30 cellular contexts compared by ENCODE assay signal in the genomic region with DNA sequence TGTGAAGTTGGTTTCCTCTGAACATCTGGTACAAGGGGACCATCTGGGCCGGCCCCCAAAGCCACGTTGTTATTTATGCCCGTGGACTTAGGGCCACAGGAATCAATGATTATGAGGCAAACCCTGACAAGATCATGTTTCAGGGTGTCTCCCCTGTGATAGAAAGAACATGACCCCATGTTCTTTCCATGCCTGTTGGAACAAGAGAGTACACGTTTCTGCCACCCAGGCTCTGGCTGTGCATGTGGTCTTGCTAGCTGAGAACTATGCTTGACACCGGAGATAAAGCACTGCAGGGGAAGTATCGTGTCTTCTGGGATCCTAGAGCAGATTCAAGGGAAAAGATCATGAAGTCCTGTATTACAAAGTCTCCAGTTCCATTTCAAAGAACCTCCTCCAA.
"Had no signal": no experiment of that assay in that cellular context is flagged by ENCODE, and none has a peak within 500 bp of the region (broad histone marks: within the 10 kb centered on the region; RNA-seq: fewer than 3 reads in every experiment).

No MANE protein-coding gene starts in this region.

- H3K27ac ChIP-seq: adrenal gland, body of pancreas, breast epithelium, SJCRH30, SK-N-MC, WERI-Rb-1 had no signal

- H3K36me3 Mint-ChIP-seq: activated naive CD8-positive, alpha-beta T cell treated with anti-CD3 and anti-CD28 coated beads for 36 hours had no signal

- H3K27me3 Mint-ChIP-seq: activated CD8-positive, alpha-beta T cell treated with anti-CD3 and anti-CD28 coated beads for 36 hours; activated naive CD8-positive, alpha-beta T cell treated with anti-CD3 and anti-CD28 coated beads for 36 hours; activated T-helper 17 cell treated with anti-CD3 and anti-CD28 coated beads, Interleukin-2, amount 50 U/mL, for 72 hours had no signal

- H3K9me3 Mint-ChIP-seq: activated CD4-positive, alpha-beta T cell treated with anti-CD3 and anti-CD28 coated beads, Interleukin-2, amount 10 ng/mL, durations not matched to agents 24 days and 14 days; activated CD8-positive, alpha-beta T cell treated with anti-CD3 and anti-CD28 coated beads for 36 hours; activated naive CD8-positive, alpha-beta T cell treated with anti-CD3 and anti-CD28 coated beads for 36 hours; activated T-cell treated with anti-CD3 and anti-CD28 coated beads, Interleukin-2, amount 50 U/mL, for 72 hours; activated T-helper 17 cell treated with anti-CD3 and anti-CD28 coated beads, Interleukin-2, amount 50 U/mL, for 72 hours had no signal

- H3K4me3 Mint-ChIP-seq: activated CD4-positive, alpha-beta T cell treated with anti-CD3 and anti-CD28 coated beads, Interleukin-2, amount 10 ng/mL, durations not matched to agents 24 days and 14 days; activated CD8-positive, alpha-beta T cell treated with anti-CD3 and anti-CD28 coated beads for 36 hours; activated naive CD8-positive, alpha-beta T cell treated with anti-CD3 and anti-CD28 coated beads for 36 hours; activated T-cell treated with anti-CD3 and anti-CD28 coated beads, Interleukin-2, amount 50 U/mL, for 72 hours; activated T-helper 17 cell treated with anti-CD3 and anti-CD28 coated beads, Interleukin-2, amount 50 U/mL, for 72 hours had no signal

- H3K4me1 ChIP-seq: adrenal gland, body of pancreas, breast epithelium, SJCRH30 had no signal

- H3K4me3 ChIP-seq: adrenal gland, body of pancreas, breast epithelium, SJCRH30, SK-N-MC had no signal

- H3K36me3 ChIP-seq: adrenal gland, breast epithelium, SJCRH30, WERI-Rb-1 had no signal

- DNase-seq: activated CD4-positive, alpha-beta T cell treated with anti-CD3 and anti-CD28 coated beads, Interleukin-2, amount 10 ng/mL, durations not matched to agents 24 days and 14 days; activated CD4-positive, alpha-beta T cell treated with anti-CD3 and anti-CD28 coated beads, Interleukin-2, amount 50 U/mL, for 4 hours; activated CD4-positive, CD25-positive, alpha-beta regulatory T cell; activated CD8-positive, alpha-beta T cell treated with anti-CD3 and anti-CD28 coated beads for 36 hours; activated effector memory CD4-positive, alpha-beta T cell treated with anti-CD3 and anti-CD28 coated beads, Interleukin-2, amount 50 U/mL, for 16 hours; activated naive CD4-positive, alpha-beta T cell; activated naive CD4-positive, alpha-beta T cell treated with anti-CD3 and anti-CD28 coated beads, Interleukin-2, amount 50 U/mL, for 16 hours; activated naive CD8-positive, alpha-beta T cell treated with anti-CD3 and anti-CD28 coated beads for 36 hours; activated T-cell treated with anti-CD3 and anti-CD28 coated beads, Interleukin-2, amount 50 U/mL, for 1 hour; activated T-cell treated with anti-CD3 and anti-CD28 coated beads, Interleukin-2, amount 50 U/mL, for 72 hours; adrenal gland; body of pancreas; caudate nucleus; Karpas-422; KBM-7; NCI-H1105; NCI-H1417 treated with DMSO at 0.1 percent for 48 hours; NCI-H1694; NCI-H1930; NCI-H2081 treated with DMSO at 0.1 percent for 48 hours; NCI-H345; NCI-H524 treated with DMSO at 0.1 percent for 48 hours; SHP77; SJCRH30; T1000; WERI-Rb-1 had no signal

- ATAC-seq: activated CD8-positive, alpha-beta T cell treated with anti-CD3 and anti-CD28 coated beads for 36 hours; activated T-cell treated with anti-CD3 and anti-CD28 coated beads, Interleukin-2, amount 50 U/mL, for 72 hours; activated T-helper 17 cell treated with anti-CD3 and anti-CD28 coated beads, Interleukin-2, amount 50 U/mL, for 72 hours; body of pancreas; Panc1 had no signal

- H3K27me3 ChIP-seq: adrenal gland, body of pancreas, breast epithelium, SJCRH30 had no signal

- H3K9me3 ChIP-seq: adrenal gland, body of pancreas, breast epithelium, SJCRH30 had no signal

- H3K4me1 Mint-ChIP-seq: activated CD4-positive, alpha-beta T cell treated with anti-CD3 and anti-CD28 coated beads, Interleukin-2, amount 10 ng/mL, durations not matched to agents 24 days and 14 days; activated naive CD8-positive, alpha-beta T cell treated with anti-CD3 and anti-CD28 coated beads for 36 hours; activated T-helper 17 cell treated with anti-CD3 and anti-CD28 coated beads, Interleukin-2, amount 50 U/mL, for 72 hours had no signal

- H3K27ac Mint-ChIP-seq: activated CD4-positive, alpha-beta T cell treated with anti-CD3 and anti-CD28 coated beads, Interleukin-2, amount 10 ng/mL, durations not matched to agents 24 days and 14 days; activated CD8-positive, alpha-beta T cell treated with anti-CD3 and anti-CD28 coated beads for 36 hours; activated naive CD8-positive, alpha-beta T cell treated with anti-CD3 and anti-CD28 coated beads for 36 hours; activated T-cell treated with anti-CD3 and anti-CD28 coated beads, Interleukin-2, amount 50 U/mL, for 72 hours; activated T-helper 17 cell treated with anti-CD3 and anti-CD28 coated beads, Interleukin-2, amount 50 U/mL, for 72 hours had no signal
